In genomic region chr3:29701326-29701983, GRCh38 we compare ENCODE assay signal across 16 cellular contexts.
"Had no signal": no experiment of that assay in that cellular context is flagged by ENCODE, and none has a peak within 500 bp of the region (broad histone marks: within the 10 kb centered on the region; RNA-seq: fewer than 3 reads in every experiment).

No MANE protein-coding gene starts in this region.

- H3K27ac ChIP-seq: dorsolateral prefrontal cortex, esophagus muscularis mucosa, gastrocnemius medialis, left lung, sigmoid colon, skin epidermis, tibial nerve had no signal

- DNase-seq: central memory CD4-positive, alpha-beta T cell; cortex of kidney; dorsolateral prefrontal cortex; effector CD8-positive, alpha-beta T cell; gastrocnemius medialis; islet precursor cell; mammary epithelial cell; naive thymus-derived CD8-positive, alpha-beta T cell; sigmoid colon; stimulated activated CD4-positive, alpha-beta T cell treated with anti-CD3 and anti-CD28 coated beads, Interleukin-12 subunit alpha, Interleukin-12 subunit beta, amount 100 ng/mL, for 4 hours; stimulated activated naive CD4-positive, alpha-beta T cell had no signal

- H3K4me3 Mint-ChIP-seq: naive thymus-derived CD8-positive, alpha-beta T cell had no signal

- H3K36me3 ChIP-seq: sigmoid colon had no signal

- H3K4me1 Mint-ChIP-seq: naive thymus-derived CD8-positive, alpha-beta T cell had no signal

- H3K27me3 ChIP-seq: dorsolateral prefrontal cortex, esophagus muscularis mucosa, gastrocnemius medialis, left lung, sigmoid colon, tibial nerve had no signal

- H3K4me1 ChIP-seq: left lung had no signal

- H3K9me3 ChIP-seq: esophagus muscularis mucosa, gastrocnemius medialis, mucosa of descending colon, sigmoid colon, tibial nerve had no signal

- H3K4me3 ChIP-seq: dorsolateral prefrontal cortex, esophagus muscularis mucosa, gastrocnemius medialis, left lung, mucosa of descending colon, sigmoid colon, skin epidermis, tibial nerve had no signal
